ENCODE assay signal across 27 cellular contexts in genomic region chr14:86625637-86626036, GRCh38.
"Had no signal": no experiment of that assay in that cellular context is flagged by ENCODE, and none has a peak within 500 bp of the region (broad histone marks: within the 10 kb centered on the region; RNA-seq: fewer than 3 reads in every experiment).

No MANE protein-coding gene starts in this region.

- H3K27ac ChIP-seq: colonic mucosa, esophagus squamous epithelium, gastrocnemius medialis, neural progenitor cell, parathyroid adenoma, right atrium auricular region, suprapubic skin had no signal

- H3K36me3 Mint-ChIP-seq: naive thymus-derived CD4-positive, alpha-beta T cell; neural progenitor cell had no signal

- H3K9me3 Mint-ChIP-seq: neural progenitor cell had no signal

- H3K4me2 ChIP-seq: neural progenitor cell, smooth muscle cell had no signal

- H3K27me3 ChIP-seq: colonic mucosa, esophagus squamous epithelium, gastrocnemius medialis, neural progenitor cell, right atrium auricular region, suprapubic skin had no signal

- DNase-seq: colonic mucosa; effector memory CD8-positive, alpha-beta T cell; erythroblast; esophagus squamous epithelium; foreskin fibroblast; gastrocnemius medialis; head of caudate nucleus; mammary epithelial cell; mesendoderm; midbrain; naive thymus-derived CD4-positive, alpha-beta T cell; stimulated activated CD4-positive, alpha-beta T cell treated with anti-CD3 and anti-CD28 coated beads, Interleukin-12 subunit alpha, Interleukin-12 subunit beta, amount 100 ng/mL, for 4 hours; stimulated activated CD4-positive, alpha-beta T cell treated with anti-CD3 and anti-CD28 coated beads, Interleukin-1b, Interleukin-23, amount 100 ng/mL, for 48 hours; stimulated activated CD4-positive, alpha-beta T cell treated with anti-CD3 and anti-CD28 coated beads, Interleukin-4, amount 100 ng/mL, for 1 hour; stimulated activated CD8-positive, alpha-beta memory T cell treated with anti-CD3 and anti-CD28 coated beads, Interleukin-4, amount 100 ng/mL, for 48 hours; stimulated activated naive CD4-positive, alpha-beta T cell; stimulated activated naive CD8-positive, alpha-beta T cell treated with anti-CD3 and anti-CD28 coated beads, Interleukin-15, amount 100 ng/mL, for 72 hours; trophoblast cell had no signal

- H3K9me3 ChIP-seq: colonic mucosa, gastrocnemius medialis, right atrium auricular region, suprapubic skin had no signal

- H3K27me3 Mint-ChIP-seq: effector memory CD8-positive, alpha-beta T cell; naive thymus-derived CD4-positive, alpha-beta T cell; progenitor cell of endocrine pancreas; stimulated activated naive CD8-positive, alpha-beta T cell treated with anti-CD3 and anti-CD28 coated beads, Interleukin-15, amount 100 ng/mL, for 72 hours had no signal

- H3K4me1 Mint-ChIP-seq: naive thymus-derived CD4-positive, alpha-beta T cell; neural progenitor cell; stimulated activated naive CD8-positive, alpha-beta T cell treated with anti-CD3 and anti-CD28 coated beads, Interleukin-15, amount 100 ng/mL, for 72 hours had no signal

- H3K4me3 ChIP-seq: colonic mucosa, esophagus squamous epithelium, gastrocnemius medialis, neural progenitor cell, right atrium auricular region, smooth muscle cell, suprapubic skin had no signal

- H3K4me1 ChIP-seq: colonic mucosa, esophagus squamous epithelium, gastrocnemius medialis, neural progenitor cell, parathyroid adenoma, right atrium auricular region, suprapubic skin had no signal

- H3K27ac Mint-ChIP-seq: effector memory CD8-positive, alpha-beta T cell; naive thymus-derived CD4-positive, alpha-beta T cell; neural progenitor cell; progenitor cell of endocrine pancreas; stimulated activated naive CD8-positive, alpha-beta T cell treated with anti-CD3 and anti-CD28 coated beads, Interleukin-15, amount 100 ng/mL, for 72 hours had no signal

- H3K9ac ChIP-seq: neural progenitor cell, parathyroid adenoma had no signal

- H2AFZ ChIP-seq: neural progenitor cell, parathyroid adenoma had no signal

- H3K4me3 Mint-ChIP-seq: effector memory CD8-positive, alpha-beta T cell; naive thymus-derived CD4-positive, alpha-beta T cell; nephron; neural progenitor cell; stimulated activated naive CD8-positive, alpha-beta T cell treated with anti-CD3 and anti-CD28 coated beads, Interleukin-15, amount 100 ng/mL, for 72 hours had no signal

- H3K36me3 ChIP-seq: colonic mucosa, esophagus squamous epithelium, gastrocnemius medialis, neural progenitor cell, right atrium auricular region, suprapubic skin had no signal

- ATAC-seq: effector memory CD8-positive, alpha-beta T cell; gastrocnemius medialis; left lobe of liver; naive thymus-derived CD4-positive, alpha-beta T cell; sciatic nerve; stimulated activated naive CD8-positive, alpha-beta T cell treated with anti-CD3 and anti-CD28 coated beads, Interleukin-15, amount 100 ng/mL, for 72 hours had no signal
